Comparison of ENCODE assay signal across 8 cellular contexts in the genomic region with DNA sequence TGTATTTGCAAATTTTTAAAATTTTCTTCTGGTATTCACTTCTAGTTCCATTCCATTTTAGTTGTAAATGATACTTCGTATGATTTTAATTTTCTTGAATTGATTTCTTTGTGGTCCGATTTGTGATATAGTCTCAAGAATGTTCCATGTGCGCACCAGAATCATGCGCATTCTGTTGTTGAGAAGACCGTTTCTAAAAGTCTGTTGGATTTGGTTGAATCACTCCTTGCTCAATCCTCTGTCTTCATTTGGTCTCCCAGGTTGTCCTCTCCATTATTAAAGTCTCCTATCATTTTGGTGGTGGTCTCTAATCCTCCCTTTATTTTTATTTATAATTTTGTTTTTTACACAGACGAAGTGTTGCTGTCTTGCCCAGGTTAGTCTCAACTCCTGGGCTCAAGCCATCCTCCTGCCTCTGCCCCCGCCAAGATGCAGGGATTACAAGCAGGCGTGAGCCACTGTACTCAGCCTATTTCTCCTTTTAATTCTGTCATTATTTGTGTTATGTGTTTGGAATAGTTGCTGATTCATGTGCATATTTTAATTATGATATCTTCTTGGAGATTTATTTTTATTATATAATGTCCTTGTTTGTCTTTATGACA.
DNase-seq lines count a peak whose midpoint lies in the region; ATAC-seq, FAIRE-seq and TF ChIP-seq lines count a peak whose summit lies in the region.
"Not testable (repeated sequence)": the region's sequence is repeated elsewhere in the genome, so short reads cannot be mapped to it uniquely, and the experiment has no call there.

No MANE protein-coding gene starts in this region.

- not testable (repeated sequence) for TF ChIP-seq RAD21 in K562 (CRISPR knock-in tag; conservative IDR thresholded peaks at IDR 0.05 in 1 of 2, IDR thresholded peaks at IDR 0.05 in 1 of 2)

- not testable (repeated sequence) for H3K4me3 Mint-ChIP-seq in naive thymus-derived CD4-positive, alpha-beta T cell; stimulated activated memory B cell treated with anti-CD40 and anti-IgM and Interleukin-4, amounts not matched to agents 10 μg/mL and 1 μg/mL and 100 μg/mL, for 72 hours

- intact Hi-C loops in K562 (cut with micrococcal nuclease); naive thymus-derived CD4-positive, alpha-beta T cell (cut with micrococcal nuclease); sciatic nerve (cut with DNase I); upper lobe of right lung (cut with DNase I); aorta (cut with DNase I): not testable (repeated sequence)

- not testable (repeated sequence) for H3K79me2 ChIP-seq in K562 (ENCODE audit: control insufficient read depth, insufficient read depth, low read length)

- 3% methylated on average over 8 of the region's 8 CpGs for WGBS in K562 (ENCODE audit: insufficient coverage, low coverage, missing lambda C conversion rate)
- WGBS in upper lobe of left lung, 2 donors: 59% methylated on average over 8 of the region's 8 CpGs
- WGBS in aorta, 2 donors: 54% methylated on average over 8 of the region's 8 CpGs

- FAIRE-seq in K562 (lab: Jason Lieb, UNC): not testable (repeated sequence)

- H3K27me3 ChIP-seq in K562 (ENCODE audit: control insufficient read depth in 2 of 2, insufficient read depth in 2 of 2, low read length in 2 of 2); naive thymus-derived CD4-positive, alpha-beta T cell (ENCODE audit: control insufficient read depth in 2 of 2, insufficient read depth in 2 of 2, low read length in 2 of 2); upper lobe of left lung; upper lobe of right lung; aorta (ENCODE audit: control insufficient read depth in 1 of 2, insufficient read depth in 2 of 2, low read length in 1 of 2): not testable (repeated sequence)

- not testable (repeated sequence) for H3K4me1 Mint-ChIP-seq in naive thymus-derived CD4-positive, alpha-beta T cell; stimulated activated memory B cell treated with anti-CD40 and anti-IgM and Interleukin-4, amounts not matched to agents 10 μg/mL and 1 μg/mL and 100 μg/mL, for 72 hours

- ATAC-seq in K562: peak; percentile 25; the same call in 1 of the 3 replicates
- peak; percentile 29 for ATAC-seq in esophagus mucosa
- ATAC-seq in naive thymus-derived CD4-positive, alpha-beta T cell: peak; percentile 16
- ATAC-seq in sciatic nerve: peak; percentile 41
- ATAC-seq in stimulated activated memory B cell treated with anti-CD40 and anti-IgM and Interleukin-4, amounts not matched to agents 10 μg/mL and 1 μg/mL and 100 μg/mL, for 72 hours: peak; percentile 66
- peak; percentile 64 to 72 for ATAC-seq in upper lobe of left lung (ENCODE audit: low FRiP score in 2 of 2)
- ATAC-seq in upper lobe of right lung: peak; percentile 39
- ATAC-seq in aorta (ENCODE audit: low FRiP score): peak; percentile 81

- not testable (repeated sequence) for H3K9me1 ChIP-seq in K562 (ENCODE audit: control insufficient read depth, insufficient read depth, low read length)

- H3K4me3 ChIP-seq in K562; naive thymus-derived CD4-positive, alpha-beta T cell (ENCODE audit: low read length); upper lobe of left lung; upper lobe of right lung; aorta (ENCODE audit: low read length in 2 of 2): not testable (repeated sequence)

- in situ Hi-C loops in K562 (cut with MboI): not testable (repeated sequence)

- not testable (repeated sequence) for H3K4me2 ChIP-seq in K562 (ENCODE audit: insufficient read depth, low read length)

- not testable (repeated sequence) for H3K27ac ChIP-seq in K562 (ENCODE audit: extremely low read depth, low read depth, low read length); naive thymus-derived CD4-positive, alpha-beta T cell (ENCODE audit: low read depth, low read length); upper lobe of left lung; upper lobe of right lung; aorta (ENCODE audit: low read depth in 1 of 2, low read length in 2 of 2)

- H3K9me3 Mint-ChIP-seq in naive thymus-derived CD4-positive, alpha-beta T cell: peaks cover 6 to 40% (median 20%) of the 10 kb centered on the region in 11 donors
- peaks cover 15% of the 10 kb centered on the region for H3K9me3 Mint-ChIP-seq in stimulated activated memory B cell treated with anti-CD40 and anti-IgM and Interleukin-4, amounts not matched to agents 10 μg/mL and 1 μg/mL and 100 μg/mL, for 72 hours

- not testable (repeated sequence) for H2AFZ ChIP-seq in K562 (ENCODE audit: low read depth, low read length)

- not testable (repeated sequence) for H3K9me3 ChIP-seq in K562 (replicated peaks; ENCODE audit: control insufficient read depth, insufficient read depth, low read depth, low read length); naive thymus-derived CD4-positive, alpha-beta T cell (ENCODE audit: control insufficient read depth in 2 of 3, low read length in 3 of 3); upper lobe of left lung; upper lobe of right lung; aorta (ENCODE audit: control insufficient read depth, low read length)

- not testable (repeated sequence) for H3K4me1 ChIP-seq in K562 (replicated peaks in 1 of 2; ENCODE audit: control insufficient read depth in 2 of 2, insufficient read depth in 2 of 2, low read length in 2 of 2); naive thymus-derived CD4-positive, alpha-beta T cell (ENCODE audit: control insufficient read depth in 2 of 2, insufficient read depth in 2 of 2, low read length in 2 of 2); upper lobe of left lung; upper lobe of right lung; aorta (ENCODE audit: control insufficient read depth in 1 of 2, insufficient read depth in 2 of 2, low read length in 2 of 2)

- TF ChIP-seq CTCF in K562 (IDR thresholded peaks at IDR 0.05 in 2 of 3, conservative IDR thresholded peaks at IDR 0.05 in 1 of 3; ENCODE audit: insufficient read depth in 2 of 3, low read depth in 1 of 3, low read length in 3 of 3); upper lobe of left lung (IDR thresholded peaks at IDR 0.05); upper lobe of right lung (IDR thresholded peaks at IDR 0.05): not testable (repeated sequence)

- H4K20me1 ChIP-seq in K562 (replicated peaks; ENCODE audit: control insufficient read depth, insufficient read depth, low read length): not testable (repeated sequence)

- H3K9ac ChIP-seq in K562 (ENCODE audit: insufficient read depth in 1 of 2, low read depth in 2 of 2, low read length in 2 of 2): not testable (repeated sequence)

- H3K27ac Mint-ChIP-seq in naive thymus-derived CD4-positive, alpha-beta T cell; stimulated activated memory B cell treated with anti-CD40 and anti-IgM and Interleukin-4, amounts not matched to agents 10 μg/mL and 1 μg/mL and 100 μg/mL, for 72 hours: not testable (repeated sequence)

- CTCF ChIA-PET in K562 (lab: Yijun Ruan, JAX; ENCODE audit: low intra/inter-chr PET ratio); naive thymus-derived CD4-positive, alpha-beta T cell (lab: Charles Lee): not testable (repeated sequence)

- not testable (repeated sequence) for H3K36me3 Mint-ChIP-seq in naive thymus-derived CD4-positive, alpha-beta T cell; stimulated activated memory B cell treated with anti-CD40 and anti-IgM and Interleukin-4, amounts not matched to agents 10 μg/mL and 1 μg/mL and 100 μg/mL, for 72 hours

- POLR2A ChIA-PET in K562 (lab: Yijun Ruan, JAX); naive thymus-derived CD4-positive, alpha-beta T cell (lab: Charles Lee): not testable (repeated sequence)

- H3K36me3 ChIP-seq in K562 (ENCODE audit: control insufficient read depth, insufficient read depth, low read length); naive thymus-derived CD4-positive, alpha-beta T cell (ENCODE audit: control insufficient read depth in 2 of 3, insufficient read depth in 3 of 3, low read length in 3 of 3); upper lobe of left lung; upper lobe of right lung; aorta (ENCODE audit: control insufficient read depth in 1 of 2, insufficient read depth in 2 of 2, low read length in 1 of 2): not testable (repeated sequence)

- TF ChIP-seq POLR2A in K562 (conservative IDR thresholded peaks at IDR 0.05); upper lobe of left lung (IDR thresholded peaks at IDR 0.05): not testable (repeated sequence)

- BruUV-seq in K562 (replicated peaks; lab: Mats Ljungman, UMichigan): not testable (repeated sequence)

- H3K27me3 Mint-ChIP-seq in naive thymus-derived CD4-positive, alpha-beta T cell; stimulated activated memory B cell treated with anti-CD40 and anti-IgM and Interleukin-4, amounts not matched to agents 10 μg/mL and 1 μg/mL and 100 μg/mL, for 72 hours: not testable (repeated sequence)

- not testable (repeated sequence) for TF ChIP-seq EP300 in K562 (IDR thresholded peaks at IDR 0.05; ENCODE audit: low read length); upper lobe of left lung (IDR thresholded peaks at IDR 0.05)

- DNase-seq in K562 (ENCODE audit: extremely low read depth in 1 of 4, low spot score in 3 of 4); naive thymus-derived CD4-positive, alpha-beta T cell; sciatic nerve (ENCODE audit: low spot score); upper lobe of left lung; upper lobe of right lung; aorta: not testable (repeated sequence)

Comparison
In these comparisons a context has a peak if more than half of its experiments do, and no peak if none do; other contexts are left out.
1. ATAC-seq: peak in every context shown above with its lines; median percentile 81 in aorta; 68 in upper lobe of left lung; 66 in stimulated activated memory B cell treated with anti-CD40 and anti-IgM and Interleukin-4, amounts not matched to agents 10 μg/mL and 1 μg/mL and 100 μg/mL, for 72 hours; 41 in sciatic nerve; 39 in upper lobe of right lung; 29 in esophagus mucosa; 25 in K562; 16 in naive thymus-derived CD4-positive, alpha-beta T cell.